ENCODE assay signal across 8 cellular contexts in genomic region chr1:27555700-27556424, GRCh38. TPM values are rescaled to one million over a fixed set of nuclear protein-coding genes. Genes with fewer than 3 reads are reported as not detected.
DNase-seq lines count a peak whose midpoint lies in the region; ATAC-seq and TF ChIP-seq lines count a peak whose summit lies in the region.

No MANE protein-coding gene starts in this region.

- peak overlapping the region; percentile 61 for H3K27ac Mint-ChIP-seq in activated B cell treated with CpG ODN at 0.5 μM for 24 hours

- intact Hi-C loops in activated B cell treated with CpG ODN at 0.5 μM for 24 hours (cut with micrococcal nuclease) (loop anchor here (1.0 to 5.0 kb wide), 6 partner anchors 12 to 153 kb away; no protein-coding TSS in a partner anchor), right cardiac atrium (cut with DNase I) (loop anchor here in 2 of 4 donors (5.0 kb wide), 1 partner anchor 46 kb away; the partner anchor contains the start of gene AHDC1 (in 2 of the 2))

- no peak overlapping the region for H3K4me3 ChIP-seq in right cardiac atrium (ENCODE audit: low read length)

- H3K27ac ChIP-seq in right cardiac atrium (ENCODE audit: low read length) (peak overlapping the region; percentile 76), temporal lobe (ENCODE audit: low read depth, low read length) (peak overlapping the region; percentile 44)

- POLR2A ChIA-PET in activated B cell treated with CpG ODN at 0.5 μM for 24 hours (lab: Charles Lee): interaction anchor here (0.5 to 3.7 kb wide), 16 partner anchors 11 to 302 kb away, joined by 3 to 26 read pairs (median 6); partner anchors contain the start of genes AHDC1 and WASF2

- H3K9me3 ChIP-seq in right cardiac atrium (ENCODE audit: control insufficient read depth, low read length): no peaks in the 10 kb centered on the region

- H3K9me3 Mint-ChIP-seq in activated B cell treated with CpG ODN at 0.5 μM for 24 hours: no peaks in the 10 kb centered on the region

- peak; percentile 21 for DNase-seq in NCI-H2196 (lab: John Stamatoyannopoulos, UW; ENCODE audit: unreplicated experiment)
- DNase-seq in NCI-H2196 treated with DMSO at 0.1 percent for 48 hours (lab: John Stamatoyannopoulos, UW; ENCODE audit: unreplicated experiment): no peak
- DNase-seq in activated B cell treated with CpG ODN at 0.5 μM for 24 hours: peak; percentile 34
- peak; percentile 74 to 90 (median 90) for DNase-seq in right cardiac atrium
- no peak for DNase-seq in omental fat pad (ENCODE audit: low spot score)

- H3K4me1 ChIP-seq in right cardiac atrium (ENCODE audit: control insufficient read depth, insufficient read depth, low read length): peaks cover 15% of the 10 kb centered on the region

- peaks cover 10% of the 10 kb centered on the region for H3K36me3 Mint-ChIP-seq in activated B cell treated with CpG ODN at 0.5 μM for 24 hours (ENCODE audit: low read depth)

- H3K27me3 Mint-ChIP-seq in activated B cell treated with CpG ODN at 0.5 μM for 24 hours: no peaks in the 10 kb centered on the region

- ATAC-seq in activated B cell treated with CpG ODN at 0.5 μM for 24 hours (ENCODE audit: low read depth) (peak; percentile 59), right cardiac atrium (peak; percentile 48 to 53), omental fat pad (ENCODE audit: low FRiP score) (no peak), HG03378 (IDR thresholded peaks at IDR 0.05; ENCODE audit: unreplicated experiment) (no peak), HG02763 (IDR thresholded peaks at IDR 0.05; ENCODE audit: unreplicated experiment) (no peak)

- CTCF ChIA-PET in activated B cell treated with CpG ODN at 0.5 μM for 24 hours (lab: Charles Lee): interaction anchor here (0.9 to 5.8 kb wide), 22 partner anchors 10 to 159 kb away, joined by 3 to 60 read pairs (median 4); partner anchors contain the start of genes AHDC1, IFI6 and WASF2

- H3K4me1 Mint-ChIP-seq in activated B cell treated with CpG ODN at 0.5 μM for 24 hours: peaks cover 35% of the 10 kb centered on the region

- H3K4me3 Mint-ChIP-seq in activated B cell treated with CpG ODN at 0.5 μM for 24 hours: peak overlapping the region; percentile 49

- 11% methylated on average over 12 of the region's 12 CpGs for WGBS in right cardiac atrium

- H3K27me3 ChIP-seq in right cardiac atrium (ENCODE audit: control insufficient read depth, insufficient read depth): no peaks in the 10 kb centered on the region

- TF ChIP-seq CTCF in activated B cell treated with CpG ODN at 0.5 μM for 24 hours (IDR thresholded peaks at IDR 0.05) (no peak), omental fat pad (IDR thresholded peaks at IDR 0.05) (no peak)

RNA-seq across cellular contexts. Expression of gene AHDC1, which starts 48.1 kb away (rescaled TPM):
- total RNA-seq in activated B cell treated with CpG ODN at 0.5 μM for 24 hours: 22.4 and 23.3 TPM in 2 replicates
- 10 to 100 TPM; 40.4 to 53.5 (median 50.6) TPM for total RNA-seq in right cardiac atrium
- 26.3 TPM for polyA plus RNA-seq in right cardiac atrium
- total RNA-seq in temporal lobe: 16.5 TPM
- 10 to 100 TPM in 1 of 4 donors, 1 to 10 TPM in 3; 7.5 to 12.9 (median 8.2) TPM for total RNA-seq in omental fat pad

Comparison
In these comparisons a context has a peak if more than half of its experiments do, and no peak if none do; other contexts are left out.
1. DNase-seq: peak in NCI-H2196 (single experiment), activated B cell treated with CpG ODN at 0.5 μM for 24 hours (single experiment) and right cardiac atrium (3 of 3); none in NCI-H2196 treated with DMSO at 0.1 percent for 48 hours (single experiment) and omental fat pad (single experiment).
2. ATAC-seq: peak in activated B cell treated with CpG ODN at 0.5 μM for 24 hours (single experiment) and right cardiac atrium (2 of 2); none in omental fat pad (single experiment), HG03378 (single experiment) and HG02763 (single experiment).